Comparison of ENCODE assay signal across 22 cellular contexts in the genomic region with DNA sequence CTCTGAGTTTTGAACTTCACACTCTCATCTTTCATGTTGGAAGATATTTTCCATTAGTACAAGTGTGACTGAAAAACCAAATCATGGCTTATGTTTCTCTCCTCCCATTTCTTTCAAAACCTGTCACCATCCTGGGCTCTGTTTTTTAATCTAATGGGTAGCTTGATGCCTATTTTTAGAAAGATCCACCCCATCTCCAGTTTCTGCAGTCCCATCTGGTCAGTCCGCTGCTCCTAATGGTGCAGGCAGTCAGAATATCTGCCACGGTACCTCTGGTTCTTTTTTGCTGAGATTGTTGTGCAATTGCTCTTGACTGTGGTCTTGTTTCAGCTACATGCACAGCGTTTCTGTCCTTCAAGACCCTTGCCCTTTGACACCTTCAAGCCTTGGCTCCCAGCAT.
"Had no signal": no experiment of that assay in that cellular context is flagged by ENCODE, and none has a peak within 500 bp of the region (broad histone marks: within the 10 kb centered on the region; RNA-seq: fewer than 3 reads in every experiment).

No MANE protein-coding gene starts in this region.

- H3K36me3 ChIP-seq: breast epithelium, colonic mucosa, esophagus squamous epithelium, spleen, uterus had no signal

- H3K27ac ChIP-seq: breast epithelium, colonic mucosa, epithelial cell of prostate, esophagus squamous epithelium, hepatocyte, spleen, uterus had no signal

- ATAC-seq: activated naive CD4-positive, alpha-beta T cell treated with anti-CD3 and anti-CD28 coated beads, Interleukin-2, amount 50 U/mL, for 72 hours; activated T-cell treated with anti-CD3 and anti-CD28 coated beads, Interleukin-2, amount 50 U/mL, for 72 hours; left cardiac atrium; naive thymus-derived CD4-positive, alpha-beta T cell; right cardiac atrium had no signal

- H3K27me3 ChIP-seq: breast epithelium, colonic mucosa, esophagus squamous epithelium, hepatocyte, spleen, uterus had no signal

- H3K4me3 ChIP-seq: breast epithelium, colonic mucosa, esophagus squamous epithelium, hepatocyte, spleen, uterus had no signal

- DNase-seq: activated CD4-positive, alpha-beta T cell treated with anti-CD3 and anti-CD28 coated beads for 4 hours; activated CD4-positive, alpha-beta T cell treated with anti-CD3 and anti-CD28 coated beads, Interleukin-2, amount 50 U/mL, for 4 hours; activated CD4-positive, CD25-positive, alpha-beta regulatory T cell; activated naive CD4-positive, alpha-beta T cell; activated T-cell treated with anti-CD3 and anti-CD28 coated beads for 4 hours; activated T-cell treated with anti-CD3 and anti-CD28 coated beads, Interleukin-2, amount 50 U/mL, for 72 hours; central memory CD4-positive, alpha-beta T cell; colonic mucosa; effector CD8-positive, alpha-beta T cell; esophagus squamous epithelium; foreskin melanocyte; left cardiac atrium; mammary epithelial cell; naive thymus-derived CD4-positive, alpha-beta T cell; occipital lobe; right cardiac atrium; spleen; uterus had no signal

- H3K4me1 ChIP-seq: breast epithelium, colonic mucosa, esophagus squamous epithelium, spleen, uterus had no signal

- H3K9me3 ChIP-seq: breast epithelium, colonic mucosa, esophagus squamous epithelium, uterus had no signal
